Comparison of ENCODE assay signal across 7 cellular contexts in genomic region chr22:10749423-10749822, GRCh38.
A peak's percentile ranks its signal among the peaks of the same experiment; 100 is the strongest.
DNase-seq lines count a peak whose midpoint lies in the region; ATAC-seq and TF ChIP-seq lines count a peak whose summit lies in the region.
"Not testable (repeated sequence)": the region's sequence is repeated elsewhere in the genome, so short reads cannot be mapped to it uniquely, and the experiment has no call there.

No MANE protein-coding gene starts in this region.

- not testable (repeated sequence) for H3K27ac ChIP-seq in right cardiac atrium (ENCODE audit: low read length); lower lobe of right lung; upper lobe of left lung

- TF ChIP-seq CTCF in lower lobe of right lung (IDR thresholded peaks at IDR 0.05); omental fat pad (IDR thresholded peaks at IDR 0.05); upper lobe of left lung (IDR thresholded peaks at IDR 0.05): not testable (repeated sequence)

- H3K36me3 Mint-ChIP-seq in activated T-cell treated with anti-CD3 and anti-CD28 coated beads, Interleukin-2, amount 50 U/mL, for 4 hours (ENCODE audit: insufficient read depth); stimulated activated memory B cell treated with anti-CD40 and anti-IgM and Interleukin-4, amounts not matched to agents 10 μg/mL and 1 μg/mL and 100 μg/mL, for 72 hours: not testable (repeated sequence)

- H3K4me3 Mint-ChIP-seq in activated T-cell treated with anti-CD3 and anti-CD28 coated beads, Interleukin-2, amount 50 U/mL, for 4 hours; stimulated activated memory B cell treated with anti-CD40 and anti-IgM and Interleukin-4, amounts not matched to agents 10 μg/mL and 1 μg/mL and 100 μg/mL, for 72 hours: not testable (repeated sequence)

- not testable (repeated sequence) for DNase-seq in activated T-cell treated with anti-CD3 and anti-CD28 coated beads, Interleukin-2, amount 50 U/mL, for 4 hours; Right ventricle myocardium inferior (ENCODE audit: missing footprints); right cardiac atrium; lower lobe of right lung; omental fat pad (ENCODE audit: low spot score); upper lobe of left lung

- not testable (repeated sequence) for H3K27me3 ChIP-seq in right cardiac atrium (ENCODE audit: control insufficient read depth, insufficient read depth); lower lobe of right lung (ENCODE audit: low read depth); upper lobe of left lung

- H3K4me1 Mint-ChIP-seq in activated T-cell treated with anti-CD3 and anti-CD28 coated beads, Interleukin-2, amount 50 U/mL, for 4 hours (ENCODE audit: low read depth); stimulated activated memory B cell treated with anti-CD40 and anti-IgM and Interleukin-4, amounts not matched to agents 10 μg/mL and 1 μg/mL and 100 μg/mL, for 72 hours: not testable (repeated sequence)

- not testable (repeated sequence) for H3K27ac Mint-ChIP-seq in stimulated activated memory B cell treated with anti-CD40 and anti-IgM and Interleukin-4, amounts not matched to agents 10 μg/mL and 1 μg/mL and 100 μg/mL, for 72 hours

- TF ChIP-seq POLR2A in upper lobe of left lung (IDR thresholded peaks at IDR 0.05), result not testable (repeated sequence)

- not testable (repeated sequence) for H3K4me1 ChIP-seq in right cardiac atrium (ENCODE audit: control insufficient read depth, insufficient read depth, low read length); lower lobe of right lung; upper lobe of left lung

- H3K9me3 Mint-ChIP-seq in activated T-cell treated with anti-CD3 and anti-CD28 coated beads, Interleukin-2, amount 50 U/mL, for 4 hours, result peaks cover 31% of the 10 kb centered on the region
- peaks cover 11% of the 10 kb centered on the region for H3K9me3 Mint-ChIP-seq in stimulated activated memory B cell treated with anti-CD40 and anti-IgM and Interleukin-4, amounts not matched to agents 10 μg/mL and 1 μg/mL and 100 μg/mL, for 72 hours

- not testable (repeated sequence) for H3K4me3 ChIP-seq in right cardiac atrium (ENCODE audit: low read length); lower lobe of right lung; upper lobe of left lung

- not testable (repeated sequence) for H3K36me3 ChIP-seq in lower lobe of right lung, upper lobe of left lung

- 28% methylated on average over 2 of the region's 2 CpGs for WGBS in right cardiac atrium
- WGBS in upper lobe of left lung, 2 donors, result 34% methylated on average over 2 of the region's 2 CpGs

- not testable (repeated sequence) for TF ChIP-seq EP300 in upper lobe of left lung (IDR thresholded peaks at IDR 0.05)

- ATAC-seq in activated T-cell treated with anti-CD3 and anti-CD28 coated beads, Interleukin-2, amount 50 U/mL, for 4 hours, result peak; percentile 10 to 25
- ATAC-seq in Right ventricle myocardium inferior, result peak; percentile 36
- peak; percentile 62 to 73 for ATAC-seq in right cardiac atrium
- peak; percentile 53 to 57 for ATAC-seq in lower lobe of right lung
- peak; percentile 19 for ATAC-seq in omental fat pad (ENCODE audit: low FRiP score)
- peak; percentile 55 for ATAC-seq in stimulated activated memory B cell treated with anti-CD40 and anti-IgM and Interleukin-4, amounts not matched to agents 10 μg/mL and 1 μg/mL and 100 μg/mL, for 72 hours
- peak; percentile 58 to 76 for ATAC-seq in upper lobe of left lung (ENCODE audit: low FRiP score in 2 of 2)

- H3K27me3 Mint-ChIP-seq in activated T-cell treated with anti-CD3 and anti-CD28 coated beads, Interleukin-2, amount 50 U/mL, for 4 hours (ENCODE audit: low read depth); stimulated activated memory B cell treated with anti-CD40 and anti-IgM and Interleukin-4, amounts not matched to agents 10 μg/mL and 1 μg/mL and 100 μg/mL, for 72 hours: not testable (repeated sequence)

- not testable (repeated sequence) for H3K9me3 ChIP-seq in right cardiac atrium (ENCODE audit: control insufficient read depth, low read length); upper lobe of left lung
- peaks cover 10% of the 10 kb centered on the region for H3K9me3 ChIP-seq in lower lobe of right lung

- intact Hi-C loops in Right ventricle myocardium inferior (cut with DNase I); right cardiac atrium (cut with DNase I); lower lobe of right lung (cut with DNase I): not testable (repeated sequence)

Comparison
In these comparisons a context has a peak if more than half of its experiments do, and no peak if none do; other contexts are left out.
1. ATAC-seq: peak in every context shown above with its lines; median percentile 68 in right cardiac atrium; 67 in upper lobe of left lung; 55 in lower lobe of right lung; 55 in stimulated activated memory B cell treated with anti-CD40 and anti-IgM and Interleukin-4, amounts not matched to agents 10 μg/mL and 1 μg/mL and 100 μg/mL, for 72 hours; 36 in Right ventricle myocardium inferior; 19 in omental fat pad; 18 in activated T-cell treated with anti-CD3 and anti-CD28 coated beads, Interleukin-2, amount 50 U/mL, for 4 hours.